Comparison of ENCODE assay signal across 5 cellular contexts in the genomic region with DNA sequence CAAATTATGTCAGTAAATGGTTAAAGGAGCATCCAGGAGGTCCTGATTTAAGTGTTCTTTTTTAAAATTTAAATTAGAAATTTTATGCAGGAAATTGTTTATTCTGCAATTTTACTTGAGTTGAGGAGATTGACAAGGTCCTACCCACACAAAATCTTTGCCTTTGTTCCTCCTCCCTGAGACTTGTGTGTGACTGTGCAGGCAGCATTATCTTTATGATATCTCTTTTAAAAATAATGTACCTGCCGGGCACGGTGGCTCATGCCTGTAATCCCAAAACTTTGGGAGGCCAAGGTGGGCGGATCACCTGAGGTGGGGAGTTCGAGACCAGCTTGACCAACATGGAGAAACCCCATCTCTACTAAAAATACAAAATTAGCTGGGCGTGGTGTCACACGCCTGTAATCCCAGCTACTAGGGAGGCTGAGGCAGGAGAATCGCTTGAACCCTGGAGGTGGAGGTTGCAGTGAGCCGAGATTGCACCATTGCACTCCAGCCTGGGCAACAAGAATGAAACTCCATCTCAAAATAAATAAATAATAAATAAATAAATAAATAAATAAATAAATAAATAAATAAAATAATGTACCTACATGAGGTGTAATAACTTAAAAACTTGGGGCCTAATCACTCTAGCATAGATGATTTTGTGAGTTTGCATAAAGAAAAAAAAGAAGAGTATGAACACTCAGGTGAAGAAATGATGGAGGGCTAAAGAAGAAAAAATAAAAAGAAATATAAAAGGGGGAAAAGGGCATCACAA.
DNase-seq lines count a peak whose midpoint lies in the region; ATAC-seq, FAIRE-seq and TF ChIP-seq lines count a peak whose summit lies in the region.
"Not testable (repeated sequence)": the region's sequence is repeated elsewhere in the genome, so short reads cannot be mapped to it uniquely, and the experiment has no call there.

No MANE protein-coding gene starts in this region.

- not testable (repeated sequence) for H3K36me3 ChIP-seq in HEK293 (ENCODE audit: control insufficient read depth in 2 of 2, insufficient read depth in 1 of 2, low read length in 2 of 2); K562 (ENCODE audit: control insufficient read depth, insufficient read depth, low read length)

- H3K36me3 Mint-ChIP-seq in WTC11: not testable (repeated sequence)

- not testable (repeated sequence) for TF ChIP-seq CTCF in A549 (IDR thresholded peaks at IDR 0.05); HEK293 (tag by site-specific recombination; IDR thresholded peaks at IDR 0.05); WTC11 (IDR thresholded peaks at IDR 0.05); K562 (IDR thresholded peaks at IDR 0.05 in 2 of 3, conservative IDR thresholded peaks at IDR 0.05 in 1 of 3; ENCODE audit: insufficient read depth in 2 of 3, low read depth in 1 of 3, low read length in 3 of 3)

- H3K4me1 ChIP-seq in A549; HEK293 (ENCODE audit: control insufficient read depth, insufficient read depth, low read length); K562 (replicated peaks in 1 of 2; ENCODE audit: control insufficient read depth in 2 of 2, insufficient read depth in 2 of 2, low read length in 2 of 2): not testable (repeated sequence)

- TF ChIP-seq RAD21 in A549 (conservative IDR thresholded peaks at IDR 0.05 in 1 of 2, IDR thresholded peaks at IDR 0.05 in 1 of 2); K562 (CRISPR knock-in tag; conservative IDR thresholded peaks at IDR 0.05 in 1 of 2, IDR thresholded peaks at IDR 0.05 in 1 of 2): not testable (repeated sequence)

- H3K27me3 ChIP-seq in K562 (ENCODE audit: control insufficient read depth in 2 of 2, insufficient read depth in 2 of 2, low read length in 2 of 2): not testable (repeated sequence)

- H3K27me3 Mint-ChIP-seq in WTC11 (ENCODE audit: low read depth): not testable (repeated sequence)

- CTCF ChIA-PET in A549 (lab: Yijun Ruan, JAX); HEK293 (lab: Yijun Ruan, JAX); WTC11 (lab: Charles Lee); K562 (lab: Yijun Ruan, JAX; ENCODE audit: low intra/inter-chr PET ratio): not testable (repeated sequence)

- not testable (repeated sequence) for H3K79me2 ChIP-seq in K562 (ENCODE audit: control insufficient read depth, insufficient read depth, low read length)

- not testable (repeated sequence) for H4K20me1 ChIP-seq in K562 (replicated peaks; ENCODE audit: control insufficient read depth, insufficient read depth, low read length)

- not testable (repeated sequence) for H3K9ac ChIP-seq in K562 (ENCODE audit: insufficient read depth in 1 of 2, low read depth in 2 of 2, low read length in 2 of 2)

- POLR2A ChIA-PET in A549 (lab: Yijun Ruan, JAX); HEK293 (lab: Yijun Ruan, JAX); WTC11 (lab: Charles Lee): not testable (repeated sequence)
- POLR2A ChIA-PET in K562 (lab: Yijun Ruan, JAX): interaction anchor here (0.7 kb wide), 1 partner anchor 20 kb away, joined by 3 read pairs; no protein-coding TSS in a partner anchor

- intact Hi-C loops in K562 (cut with micrococcal nuclease): not testable (repeated sequence)

- H3K9me3 Mint-ChIP-seq in WTC11: not testable (repeated sequence)

- 65% methylated on average over 8 of the region's 8 CpGs for WGBS in A549 (ENCODE audit: missing lambda C conversion rate)
- WGBS in K562 (ENCODE audit: insufficient coverage, low coverage, missing lambda C conversion rate): 70% methylated on average over 4 of the region's 8 CpGs

- TF ChIP-seq POLR2A in A549 (IDR thresholded peaks at IDR 0.05; ENCODE audit: low read length); K562 (conservative IDR thresholded peaks at IDR 0.05): not testable (repeated sequence)

- not testable (repeated sequence) for BruUV-seq in K562 (replicated peaks; lab: Mats Ljungman, UMichigan)

- not testable (repeated sequence) for H3K4me3 ChIP-seq in A549; HEK293 (ENCODE audit: low read depth, low read length); K562

- H3K4me2 ChIP-seq in A549; K562 (ENCODE audit: insufficient read depth, low read length): not testable (repeated sequence)

- not testable (repeated sequence) for H3K27ac Mint-ChIP-seq in WTC11

- peak overlapping the region; percentile 94; the same call in 1 of the 2 replicates for H2AFZ ChIP-seq in K562 (ENCODE audit: low read depth, low read length)

- not testable (repeated sequence) for H3K27ac ChIP-seq in A549; HEK293 (ENCODE audit: extremely low read depth, low read depth, low read length); K562 (ENCODE audit: extremely low read depth, low read depth, low read length)

- H3K9me3 ChIP-seq in A549; HEK293 (ENCODE audit: control insufficient read depth, insufficient read depth, low read depth, low read length); K562 (replicated peaks; ENCODE audit: control insufficient read depth, insufficient read depth, low read depth, low read length): not testable (repeated sequence)

- H3K4me3 Mint-ChIP-seq in WTC11: not testable (repeated sequence)

- not testable (repeated sequence) for DNase-seq in A549 (ENCODE audit: low read depth in 1 of 2, low spot score in 1 of 2); WTC11 (ENCODE audit: low spot score); K562 (ENCODE audit: extremely low read depth in 1 of 4, low spot score in 3 of 4)
- peak; percentile 32 for DNase-seq in putamen (ENCODE audit: low spot score)

- ATAC-seq in A549, WTC11, K562: not testable (repeated sequence)

- not testable (repeated sequence) for TF ChIP-seq EP300 in A549 (IDR thresholded peaks at IDR 0.05); K562 (IDR thresholded peaks at IDR 0.05; ENCODE audit: low read length)

- in situ Hi-C loops in K562 (cut with MboI): not testable (repeated sequence)

- FAIRE-seq in A549 (lab: Jason Lieb, UNC); K562 (lab: Jason Lieb, UNC): not testable (repeated sequence)

- not testable (repeated sequence) for H3K9me1 ChIP-seq in K562 (ENCODE audit: control insufficient read depth, insufficient read depth, low read length)

- H3K4me1 Mint-ChIP-seq in WTC11: not testable (repeated sequence)

TF ChIP-seq in A549, 52 proteins besides CTCF, POLR2A, EP300 and RAD21:
- TF ChIP-seq MAFK (IDR thresholded peaks at IDR 0.05; ENCODE audit: partially characterized antibody): peak; percentile 6
- peak; percentile 54 for TF ChIP-seq ZC3H11A (IDR thresholded peaks at IDR 0.05)

TF ChIP-seq in HEK293, 187 proteins besides CTCF, POLR2A, EP300 and RAD21 (continues in another document):
- TF ChIP-seq ZNF623 (tag by site-specific recombination; IDR thresholded peaks at IDR 0.05) (peak; percentile 48; the same call in 1 of the 2 replicates), ZNF555 (tag by site-specific recombination; conservative IDR thresholded peaks at IDR 0.05) (peak; percentile 64), ZNF426 (tag by site-specific recombination; IDR thresholded peaks at IDR 0.05) (peak; percentile 57), ZNF394 (tag by site-specific recombination; IDR thresholded peaks at IDR 0.05; ENCODE audit: borderline replicate concordance) (peak; percentile 76; the same call in 1 of the 2 replicates), ZNF140 (tag by site-specific recombination; IDR thresholded peaks at IDR 0.05) (peak; percentile 32; the same call in 1 of the 2 replicates)

TF ChIP-seq in WTC11, 78 proteins besides CTCF, POLR2A, EP300 and RAD21:
- TF ChIP-seq HMGA2 (CRISPR knock-in tag; IDR thresholded peaks at IDR 0.05): peak; percentile 43; the same call in 1 of the 2 replicates

TF ChIP-seq in K562, 482 proteins besides CTCF, POLR2A, EP300 and RAD21:
- TF ChIP-seq ZNF316 (IDR thresholded peaks at IDR 0.05): peak; percentile 25; the same call in 1 of the 2 replicates
TF ChIP-seq in K562: peak in this region for 1; not testable (repeated sequence) for 481.
